ENCODE assay signal across 8 cellular contexts in the genomic region with DNA sequence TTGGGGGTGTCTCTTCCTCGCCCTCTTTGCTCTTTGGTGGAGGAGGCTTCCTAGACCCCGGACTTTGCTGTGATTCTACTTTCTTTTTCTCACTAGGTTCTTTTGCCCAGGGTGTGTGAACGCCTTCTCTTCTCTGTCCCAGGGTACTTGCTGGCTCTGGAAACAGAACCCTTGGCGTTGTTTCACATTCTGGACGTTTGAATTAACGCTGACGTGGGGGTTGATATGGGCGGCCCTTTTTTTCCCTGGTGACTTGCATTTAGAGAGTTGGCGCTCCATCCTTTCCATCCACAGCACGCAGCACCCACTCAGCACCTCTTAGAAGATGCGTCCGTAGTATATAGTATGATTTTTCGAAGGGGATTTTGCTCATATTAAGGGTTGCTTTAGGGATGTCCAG. TPM values are rescaled to one million over a fixed set of nuclear protein-coding genes. Genes with fewer than 3 reads are reported as not detected.
DNase-seq lines count a peak whose midpoint lies in the region; ATAC-seq, FAIRE-seq and TF ChIP-seq lines count a peak whose summit lies in the region.
"Not testable (repeated sequence)": the region's sequence is repeated elsewhere in the genome, so short reads cannot be mapped to it uniquely, and the experiment has no call there.

No MANE protein-coding gene starts in this region.

- not testable (repeated sequence) for ATAC-seq in K562

- H2AFZ ChIP-seq in KMS-11 (ENCODE audit: low read depth) (peak overlapping the region; percentile 93; the same call in 1 of the 2 replicates), K562 (ENCODE audit: low read depth, low read length) (peak overlapping the region; percentile 82; the same call in 1 of the 2 replicates)

- H3K79me2 ChIP-seq in KMS-11 (ENCODE audit: insufficient read depth, low read depth) (peaks cover 31% of the 10 kb centered on the region), K562 (ENCODE audit: control insufficient read depth, insufficient read depth, low read length) (peaks cover 46% of the 10 kb centered on the region)

- not testable (repeated sequence) for FAIRE-seq in K562 (lab: Jason Lieb, UNC)

- not testable (repeated sequence) for H3K9me1 ChIP-seq in K562 (ENCODE audit: control insufficient read depth, insufficient read depth, low read length)

- peaks cover 39% of the 10 kb centered on the region for H3K4me1 ChIP-seq in CD4-positive, alpha-beta memory T cell (ENCODE audit: insufficient read depth, low read length)
- not testable (repeated sequence) for H3K4me1 ChIP-seq in KMS-11 (ENCODE audit: low read depth, poor library complexity, severe bottlenecking); esophagus (ENCODE audit: control insufficient read depth in 2 of 2, insufficient read depth in 2 of 2, low read length in 1 of 2)
- H3K4me1 ChIP-seq in K562 (replicated peaks in 1 of 2; ENCODE audit: control insufficient read depth in 2 of 2, insufficient read depth in 2 of 2, low read length in 2 of 2): peaks cover 12 to 24% of the 10 kb centered on the region in 2 experiments

- WGBS in K562 (ENCODE audit: insufficient coverage, low coverage, missing lambda C conversion rate): 1% methylated on average over 13 of the region's 13 CpGs
- 6 to 10% methylated on average over 13 of the region's 13 CpGs for WGBS in esophagus, 2 donors

- TF ChIP-seq CTCF in KMS-11 (conservative IDR thresholded peaks at IDR 0.05; ENCODE audit: low read depth, low read length); WERI-Rb-1 (IDR thresholded peaks at IDR 0.05; ENCODE audit: low read depth, low read length); K562 (IDR thresholded peaks at IDR 0.05 in 2 of 3, conservative IDR thresholded peaks at IDR 0.05 in 1 of 3; ENCODE audit: insufficient read depth in 2 of 3, low read depth in 1 of 3, low read length in 3 of 3); kidney epithelial cell (IDR thresholded peaks at IDR 0.05; ENCODE audit: insufficient read depth, low read length, poor library complexity, severe bottlenecking); neural crest cell (conservative IDR thresholded peaks at IDR 0.05): not testable (repeated sequence)

- TF ChIP-seq RAD21 in K562 (CRISPR knock-in tag; conservative IDR thresholded peaks at IDR 0.05 in 1 of 2, IDR thresholded peaks at IDR 0.05 in 1 of 2): not testable (repeated sequence)

- H3K27me3 ChIP-seq in CD4-positive, alpha-beta memory T cell (ENCODE audit: insufficient read depth, low read length); KMS-11 (ENCODE audit: insufficient read depth, low read depth); WERI-Rb-1 (ENCODE audit: insufficient read depth, low read depth, severe bottlenecking); K562 (ENCODE audit: control insufficient read depth in 2 of 2, insufficient read depth in 2 of 2, low read length in 2 of 2); esophagus (ENCODE audit: control insufficient read depth in 1 of 2, insufficient read depth in 2 of 2, low read length in 2 of 2); kidney epithelial cell (ENCODE audit: control insufficient read depth, insufficient read depth, low read length): not testable (repeated sequence)

- not testable (repeated sequence) for TF ChIP-seq EP300 in K562 (IDR thresholded peaks at IDR 0.05; ENCODE audit: low read length)

- peak overlapping the region; percentile 98 for H3K4me2 ChIP-seq in KMS-11
- peak overlapping the region; percentile 98 for H3K4me2 ChIP-seq in K562 (ENCODE audit: insufficient read depth, low read length)

- POLR2A ChIA-PET in CD4-positive, alpha-beta memory T cell (lab: Charles Lee; ENCODE audit: partially characterized antibody): interaction anchor here (0.6 to 1.4 kb wide), 8 partner anchors 9 to 200 kb away, joined by 4 to 36 read pairs (median 6); partner anchors contain the start of genes FLYWCH2 and SRRM2
- POLR2A ChIA-PET in K562 (lab: Yijun Ruan, JAX): interaction anchor here (1.0 to 1.4 kb wide), 2 partner anchors 8 to 10 kb away, joined by 4 to 5 read pairs; no protein-coding TSS in a partner anchor

- H3K27ac Mint-ChIP-seq in CD4-positive, alpha-beta memory T cell: peak overlapping the region; percentile 70 to 92 (median 87)
- peak overlapping the region; percentile 27 for H3K27ac Mint-ChIP-seq in neural crest cell (ENCODE audit: unreplicated experiment)

- DNase-seq in CD4-positive, alpha-beta memory T cell; WERI-Rb-1; K562 (ENCODE audit: extremely low read depth in 1 of 4, low spot score in 3 of 4); kidney epithelial cell (ENCODE audit: low read depth); neural crest cell (ENCODE audit: low read depth, low spot score); substantia nigra (lab: John Stamatoyannopoulos, UW): not testable (repeated sequence)

- not testable (repeated sequence) for H3K36me3 Mint-ChIP-seq in CD4-positive, alpha-beta memory T cell; neural crest cell (ENCODE audit: low read depth)

- not testable (repeated sequence) for BruUV-seq in K562 (replicated peaks; lab: Mats Ljungman, UMichigan)

- H3K27me3 Mint-ChIP-seq in CD4-positive, alpha-beta memory T cell; neural crest cell (ENCODE audit: low read depth): not testable (repeated sequence)

- peaks cover 17 to 36% (median 28%) of the 10 kb centered on the region in 4 donors for H3K4me1 Mint-ChIP-seq in CD4-positive, alpha-beta memory T cell
- H3K4me1 Mint-ChIP-seq in neural crest cell: not testable (repeated sequence)

- in situ Hi-C loops in K562 (cut with MboI): not testable (repeated sequence)

- not testable (repeated sequence) for H3K9me3 ChIP-seq in CD4-positive, alpha-beta memory T cell (ENCODE audit: control insufficient read depth in 1 of 2, low read length in 2 of 2); WERI-Rb-1 (ENCODE audit: severe bottlenecking); K562 (replicated peaks; ENCODE audit: control insufficient read depth, insufficient read depth, low read depth, low read length); esophagus (ENCODE audit: control insufficient read depth in 2 of 2, insufficient read depth in 1 of 2, low read depth in 1 of 2, low read length in 1 of 2)

- CTCF ChIA-PET in CD4-positive, alpha-beta memory T cell (lab: Charles Lee; ENCODE audit: partially characterized antibody); K562 (lab: Yijun Ruan, JAX; ENCODE audit: low intra/inter-chr PET ratio): not testable (repeated sequence)

- not testable (repeated sequence) for H3K36me3 ChIP-seq in CD4-positive, alpha-beta memory T cell (ENCODE audit: insufficient read depth, low read length); KMS-11 (ENCODE audit: insufficient read depth); WERI-Rb-1; esophagus (ENCODE audit: control insufficient read depth in 2 of 2, insufficient read depth in 2 of 2, low read length in 1 of 2); kidney epithelial cell (ENCODE audit: control insufficient read depth, insufficient read depth, low read length)
- peaks cover 17% of the 10 kb centered on the region; the same call in 2 of the 3 replicates for H3K36me3 ChIP-seq in K562 (ENCODE audit: control insufficient read depth, insufficient read depth, low read length)

- intact Hi-C loops in CD4-positive, alpha-beta memory T cell (cut with micrococcal nuclease); K562 (cut with micrococcal nuclease): not testable (repeated sequence)

- TF ChIP-seq POLR2A in K562 (conservative IDR thresholded peaks at IDR 0.05): not testable (repeated sequence)

- H4K20me1 ChIP-seq in KMS-11 (ENCODE audit: insufficient read depth): not testable (repeated sequence)
- peaks cover 13% of the 10 kb centered on the region for H4K20me1 ChIP-seq in K562 (replicated peaks; ENCODE audit: control insufficient read depth, insufficient read depth, low read length)

- H3K9me3 Mint-ChIP-seq in CD4-positive, alpha-beta memory T cell; neural crest cell: not testable (repeated sequence)

- H3K9ac ChIP-seq in KMS-11 (peak overlapping the region; percentile 81), K562 (ENCODE audit: insufficient read depth in 1 of 2, low read depth in 2 of 2, low read length in 2 of 2) (peak overlapping the region; percentile 85 to 99)

- H3K27ac ChIP-seq in CD4-positive, alpha-beta memory T cell (ENCODE audit: low read depth, low read length): peak overlapping the region; percentile 79
- H3K27ac ChIP-seq in KMS-11 (peak overlapping the region; percentile 45; the same call in 1 of the 2 replicates), WERI-Rb-1 (peak overlapping the region; percentile 82), K562 (ENCODE audit: extremely low read depth, low read depth, low read length) (peak overlapping the region; percentile 76), esophagus (ENCODE audit: low read depth in 2 of 2, low read length in 1 of 2) (peak overlapping the region; percentile 81 to 88), substantia nigra (ENCODE audit: low read depth, low read length, poor library complexity, severe bottlenecking) (peak overlapping the region; percentile 76)

- H3K4me3 ChIP-seq in CD4-positive, alpha-beta memory T cell (ENCODE audit: low read length in 2 of 2): peak overlapping the region; percentile 96 to 98
- not testable (repeated sequence) for H3K4me3 ChIP-seq in KMS-11 (IDR thresholded peaks at IDR 0.05; ENCODE audit: insufficient read depth, low read depth, low read length)
- H3K4me3 ChIP-seq in WERI-Rb-1 (ENCODE audit: low read depth, low read length) (peak overlapping the region; percentile 69), K562 (peak overlapping the region; percentile 98), esophagus (ENCODE audit: low read depth in 1 of 2, low read length in 2 of 2) (peak overlapping the region; percentile 92 to 97), kidney epithelial cell (ENCODE audit: low read depth, low read length) (peak overlapping the region; percentile 99)

- peak overlapping the region; percentile 86 to 97 (median 94) for H3K4me3 Mint-ChIP-seq in CD4-positive, alpha-beta memory T cell
- H3K4me3 Mint-ChIP-seq in neural crest cell: peak overlapping the region; percentile 98

RNA-seq across cellular contexts. Expression of gene KCTD5, which starts 0.7 kb away (rescaled TPM):
- total RNA-seq in CD4-positive, alpha-beta memory T cell: 10 to 100 TPM; 26.7 to 27.1 TPM
- polyA plus RNA-seq in CD4-positive, alpha-beta memory T cell: 10 to 100 TPM; 19.6 to 22.5 TPM
- 43.6 and 59.1 TPM in 2 replicates for total RNA-seq in K562 (2011; cell fraction: chromatin; rRNA removed; ENCODE audit: low replicate concordance)
- 40.1 and 50.7 TPM in 2 replicates for total RNA-seq in K562 (2011; cell fraction: nucleolus; rRNA removed)
- 31.7 and 32.9 TPM in 2 replicates for total RNA-seq in K562 (2011; cell fraction: nucleoplasm; rRNA removed)
- total RNA-seq in K562 (2014; rRNA removed) (34.5 and 48.7 TPM in 2 replicates), K562 (2014; rRNA removed; fragmentation: Illumina TruSeq; extraction: Trizol) (15.4 and 17.2 TPM in 2 replicates), K562 (2015; rRNA removed; fragmentation: Illumina TruSeq; extraction: Trizol) (30.9 and 32.3 TPM in 2 replicates), K562 (2021) (39.0 and 40.0 TPM in 2 replicates), kidney epithelial cell (47.4 and 47.8 TPM in 2 replicates), neural crest cell (27.4 and 27.7 TPM in 2 replicates)
- polyA plus RNA-seq in K562 (2011; rRNA removed) (36.1 and 37.5 TPM in 2 replicates), K562 (2014; fragmentation: Illumina TruSeq; extraction: Trizol) (31.2 and 39.2 TPM in 2 replicates), K562 (2014; fragmentation: Nextera tagmentation; extraction: Ambion mirVana) (1 to 10 TPM in 1 of 2 experiments, under 1 TPM in 1; 0.73 to 1.6 TPM), K562 (2014; rRNA removed) (58.0 and 58.3 TPM in 2 replicates), esophagus (10 to 100 TPM; 23.1 to 25.4 TPM)
- 49.9 and 152 TPM in 2 replicates for polyA plus RNA-seq in K562 (2011; cell fraction: cytosol; rRNA removed)
- 19.7 and 24.6 TPM in 2 replicates for polyA plus RNA-seq in K562 (2011; cell fraction: nucleus; rRNA removed)
- 27.5 and 34.3 TPM in 2 replicates for polyA plus RNA-seq in K562 (2012)
- polyA minus RNA-seq in K562 (2011; rRNA and poly(A)+ RNA removed): 17.2 and 25.7 TPM in 2 replicates
- 17.5 and 19.7 TPM in 2 replicates for polyA minus RNA-seq in K562 (2011; cell fraction: cytosol; rRNA and poly(A)+ RNA removed)
- 18.7 and 23.8 TPM in 2 replicates for polyA minus RNA-seq in K562 (2011; cell fraction: nucleus; rRNA and poly(A)+ RNA removed)

RNA-seq across cellular contexts. Expression of gene PRSS27, which starts 37.0 kb away (rescaled TPM):
- total RNA-seq in CD4-positive, alpha-beta memory T cell: under 1 TPM; 0.61 to 0.96 TPM
- polyA plus RNA-seq in CD4-positive, alpha-beta memory T cell: not detected
- 0.83 and 2.0 TPM in 2 replicates for total RNA-seq in K562 (2011; cell fraction: chromatin; rRNA removed; ENCODE audit: low replicate concordance)
- total RNA-seq in K562 (2011; cell fraction: nucleolus; rRNA removed): 1.6 and 2.0 TPM in 2 replicates
- 1.4 and 1.5 TPM in 2 replicates for total RNA-seq in K562 (2011; cell fraction: nucleoplasm; rRNA removed)
- 0.09 and 0.29 TPM in 2 replicates for total RNA-seq in K562 (2014; rRNA removed)
- not detected in 2 replicates for total RNA-seq in K562 (2014; rRNA removed; fragmentation: Illumina TruSeq; extraction: Trizol)
- total RNA-seq in K562 (2015; rRNA removed; fragmentation: Illumina TruSeq; extraction: Trizol): 0.15 and 0.18 TPM in 2 replicates
- total RNA-seq in K562 (2021): 0.16 and 0.20 TPM in 2 replicates
- 0.20 TPM in 2 replicates for polyA plus RNA-seq in K562 (2011; rRNA removed)
- polyA plus RNA-seq in K562 (2011; cell fraction: cytosol; rRNA removed): 0.19 and 0.86 TPM in 2 replicates
- polyA plus RNA-seq in K562 (2011; cell fraction: nucleus; rRNA removed): 0.65 and 0.77 TPM in 2 replicates
- polyA plus RNA-seq in K562 (2012): 0.26 and 1.3 TPM in 2 replicates
- polyA plus RNA-seq in K562 (2014; fragmentation: Illumina TruSeq; extraction: Trizol): 0.11 TPM in 1 of 2 replicates, not detected in the other
- polyA plus RNA-seq in K562 (2014; fragmentation: Nextera tagmentation; extraction: Ambion mirVana): not detected
- 0.22 TPM in 1 of 2 replicates, not detected in the other for polyA plus RNA-seq in K562 (2014; rRNA removed)
- 0.07 and 0.15 TPM in 2 replicates for polyA minus RNA-seq in K562 (2011; rRNA and poly(A)+ RNA removed)
- polyA minus RNA-seq in K562 (2011; cell fraction: cytosol; rRNA and poly(A)+ RNA removed): not detected in 2 replicates
- polyA minus RNA-seq in K562 (2011; cell fraction: nucleus; rRNA and poly(A)+ RNA removed): 0.44 and 0.67 TPM in 2 replicates
- 100 to 1,000 TPM; 500 to 620 TPM for polyA plus RNA-seq in esophagus
- total RNA-seq in kidney epithelial cell: 2.9 and 3.1 TPM in 2 replicates
- total RNA-seq in neural crest cell: 5.3 and 7.8 TPM in 2 replicates
